1 cellular context compared by ENCODE assay signal in genomic region chr16:66007717-66008116, GRCh38.
TF ChIP-seq lines count a peak whose summit lies in the region.

No MANE protein-coding gene starts in this region.

TF ChIP-seq in IMR-90, 13 proteins besides CTCF, POLR2A, EP300 and RAD21 (continued from another document):
- TF ChIP-seq, protein P1, sequence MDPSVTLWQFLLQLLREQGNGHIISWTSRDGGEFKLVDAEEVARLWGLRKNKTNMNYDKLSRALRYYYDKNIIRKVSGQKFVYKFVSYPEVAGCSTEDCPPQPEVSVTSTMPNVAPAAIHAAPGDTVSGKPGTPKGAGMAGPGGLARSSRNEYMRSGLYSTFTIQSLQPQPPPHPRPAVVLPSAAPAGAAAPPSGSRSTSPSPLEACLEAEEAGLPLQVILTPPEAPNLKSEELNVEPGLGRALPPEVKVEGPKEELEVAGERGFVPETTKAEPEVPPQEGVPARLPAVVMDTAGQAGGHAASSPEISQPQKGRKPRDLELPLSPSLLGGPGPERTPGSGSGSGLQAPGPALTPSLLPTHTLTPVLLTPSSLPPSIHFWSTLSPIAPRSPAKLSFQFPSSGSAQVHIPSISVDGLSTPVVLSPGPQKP (IDR thresholded peaks at IDR 0.05; ENCODE audit: borderline replicate concordance, low read depth, low read length), result no peak
- TF ChIP-seq FOS (IDR thresholded peaks at IDR 0.05; ENCODE audit: low read depth, low read length), result peak; percentile 60
